In genomic region chr18:30682667-30683066, GRCh38 we compare ENCODE assay signal across 14 cellular contexts.
"Had no signal": no experiment of that assay in that cellular context is flagged by ENCODE, and none has a peak within 500 bp of the region (broad histone marks: within the 10 kb centered on the region; RNA-seq: fewer than 3 reads in every experiment).

No MANE protein-coding gene starts in this region.

- H3K27ac ChIP-seq: coronary artery, hepatocyte, thoracic aorta had no signal

- H3K4me2 ChIP-seq: hepatocyte, SK-N-SH had no signal

- DNase-seq: activated naive CD4-positive, alpha-beta T cell treated with anti-CD3 and anti-CD28 coated beads for 36 hours; activated naive CD8-positive, alpha-beta T cell treated with anti-CD3 and anti-CD28 coated beads, Interleukin-2, amount 50 U/mL, for 24 hours; central memory CD4-positive, alpha-beta T cell; sigmoid colon; SK-N-SH; stimulated activated CD4-positive, alpha-beta T cell treated with anti-CD3 and anti-CD28 coated beads, Interleukin-12 subunit alpha, Interleukin-12 subunit beta, amount 100 ng/mL, for 4 hours; stimulated activated CD4-positive, alpha-beta T cell treated with anti-CD3 and anti-CD28 coated beads, Interleukin-2, amount 100 ng/mL, for 24 hours; T-cell; T1000 had no signal

- H3K9me3 Mint-ChIP-seq: activated naive CD8-positive, alpha-beta T cell treated with anti-CD3 and anti-CD28 coated beads, Interleukin-2, amount 50 U/mL, for 24 hours; brain had no signal

- H3K27ac Mint-ChIP-seq: activated naive CD4-positive, alpha-beta T cell treated with anti-CD3 and anti-CD28 coated beads for 36 hours; activated naive CD8-positive, alpha-beta T cell treated with anti-CD3 and anti-CD28 coated beads, Interleukin-2, amount 50 U/mL, for 24 hours; natural killer cell treated with Interleukin-12 subunit alpha and Interleukin-12 subunit beta and Interleukin-15 and Interleukin-18, amount 100 ng/mL, for 72 hours; T-cell had no signal

- H3K79me2 ChIP-seq: hepatocyte had no signal

- H3K36me3 ChIP-seq: sigmoid colon, thoracic aorta had no signal

- H3K9ac ChIP-seq: SK-N-SH had no signal

- H3K27me3 ChIP-seq: hepatocyte, sigmoid colon had no signal

- H3K4me3 Mint-ChIP-seq: activated naive CD4-positive, alpha-beta T cell treated with anti-CD3 and anti-CD28 coated beads for 36 hours; activated naive CD8-positive, alpha-beta T cell treated with anti-CD3 and anti-CD28 coated beads, Interleukin-2, amount 50 U/mL, for 24 hours; brain; natural killer cell treated with Interleukin-12 subunit alpha and Interleukin-12 subunit beta and Interleukin-15 and Interleukin-18, amount 100 ng/mL, for 72 hours; T-cell had no signal

- H3K4me3 ChIP-seq: coronary artery, hepatocyte, sigmoid colon, thoracic aorta had no signal

- H3K4me1 Mint-ChIP-seq: activated naive CD8-positive, alpha-beta T cell treated with anti-CD3 and anti-CD28 coated beads, Interleukin-2, amount 50 U/mL, for 24 hours; T-cell had no signal

- H3K4me1 ChIP-seq: sigmoid colon had no signal

- H2AFZ ChIP-seq: hepatocyte had no signal

- H3K9me3 ChIP-seq: sigmoid colon, SK-N-SH, thoracic aorta had no signal

- H3K27me3 Mint-ChIP-seq: activated naive CD8-positive, alpha-beta T cell treated with anti-CD3 and anti-CD28 coated beads, Interleukin-2, amount 50 U/mL, for 24 hours; natural killer cell treated with Interleukin-12 subunit alpha and Interleukin-12 subunit beta and Interleukin-15 and Interleukin-18, amount 100 ng/mL, for 72 hours; T-cell had no signal

- H3K36me3 Mint-ChIP-seq: brain, T-cell had no signal
